Comparison of ENCODE assay signal across 2 cellular contexts in the genomic region with DNA sequence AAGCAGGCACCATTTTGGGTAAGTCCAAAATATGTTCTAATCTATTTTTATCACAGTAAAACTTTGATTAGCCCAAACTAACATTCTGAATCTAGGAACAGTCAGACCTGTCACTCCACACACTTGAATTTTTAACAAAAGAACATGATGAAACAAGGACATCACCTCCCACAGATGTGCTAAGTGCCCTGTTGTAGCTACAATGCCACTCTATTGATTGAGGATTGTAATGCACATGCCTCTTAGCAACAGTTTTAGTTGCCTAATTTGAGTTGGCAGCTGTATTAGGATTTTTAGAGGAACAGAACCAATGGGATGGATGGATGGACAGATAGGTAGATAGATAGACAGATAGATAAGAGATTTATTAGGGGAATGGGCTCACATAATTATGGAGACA.
TF ChIP-seq lines count a peak whose summit lies in the region.

No MANE protein-coding gene starts in this region.

TF ChIP-seq in H1, 55 proteins besides CTCF, POLR2A, EP300 and RAD21:
- peak; percentile 68; the same call in 1 of the 2 replicates for TF ChIP-seq CEBPB (IDR thresholded peaks at IDR 0.05; ENCODE audit: low read depth, low read length)
- TF ChIP-seq TCF12 (IDR thresholded peaks at IDR 0.05; ENCODE audit: low read depth, low read length): peak; percentile 64; the same call in 1 of the 2 replicates
- peak; percentile 93 for TF ChIP-seq NANOG (IDR thresholded peaks at IDR 0.05; ENCODE audit: insufficient read depth, low read depth, low read length, poor library complexity, severe bottlenecking)
- peak; percentile 71; the same call in 1 of the 2 replicates for TF ChIP-seq POU5F1 (IDR thresholded peaks at IDR 0.05; ENCODE audit: low read depth, low read length)
- no peak for TF ChIP-seq SP4 (IDR thresholded peaks at IDR 0.05; ENCODE audit: low read length)
- TF ChIP-seq SAP30 (IDR thresholded peaks at IDR 0.05; ENCODE audit: insufficient read depth, insufficient replicate concordance, low read length): no peak
- TF ChIP-seq, protein P1, sequence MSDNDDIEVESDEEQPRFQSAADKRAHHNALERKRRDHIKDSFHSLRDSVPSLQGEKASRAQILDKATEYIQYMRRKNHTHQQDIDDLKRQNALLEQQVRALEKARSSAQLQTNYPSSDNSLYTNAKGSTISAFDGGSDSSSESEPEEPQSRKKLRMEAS (IDR thresholded peaks at IDR 0.05): no peak
- TF ChIP-seq SP1 (IDR thresholded peaks at IDR 0.05; ENCODE audit: low read depth, low read length): peak; percentile 29; the same call in 1 of the 2 replicates
- no peak for TF ChIP-seq EZH2 (IDR thresholded peaks at IDR 0.05; ENCODE audit: low read depth, low read length, severe bottlenecking)
- TF ChIP-seq CBX5 (IDR thresholded peaks at IDR 0.05; ENCODE audit: low read depth, low read length): no peak
- no peak for TF ChIP-seq KDM4A (IDR thresholded peaks at IDR 0.05; ENCODE audit: low read depth, low read length, severe bottlenecking)

TF ChIP-seq in HepG2, 621 proteins besides CTCF, POLR2A, EP300 and RAD21:
- TF ChIP-seq HHEX (CRISPR knock-in tag; IDR thresholded peaks at IDR 0.05): no peak
- TF ChIP-seq PHB2 (IDR thresholded peaks at IDR 0.05; ENCODE audit: partially characterized antibody): no peak
- TF ChIP-seq FOXO1 (CRISPR knock-in tag; IDR thresholded peaks at IDR 0.05): no peak
- TF ChIP-seq SMC3 (IDR thresholded peaks at IDR 0.05; ENCODE audit: low read length): no peak
- TF ChIP-seq SIN3B (IDR thresholded peaks at IDR 0.05; ENCODE audit: low read length): no peak
- TF ChIP-seq, protein P2, sequence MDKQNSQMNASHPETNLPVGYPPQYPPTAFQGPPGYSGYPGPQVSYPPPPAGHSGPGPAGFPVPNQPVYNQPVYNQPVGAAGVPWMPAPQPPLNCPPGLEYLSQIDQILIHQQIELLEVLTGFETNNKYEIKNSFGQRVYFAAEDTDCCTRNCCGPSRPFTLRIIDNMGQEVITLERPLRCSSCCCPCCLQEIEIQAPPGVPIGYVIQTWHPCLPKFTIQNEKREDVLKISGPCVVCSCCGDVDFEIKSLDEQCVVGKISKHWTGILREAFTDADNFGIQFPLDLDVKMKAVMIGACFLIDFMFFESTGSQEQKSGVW (CRISPR knock-in tag; IDR thresholded peaks at IDR 0.05; ENCODE audit: borderline replicate concordance): no peak
- TF ChIP-seq KDM5B (CRISPR knock-in tag; IDR thresholded peaks at IDR 0.05; ENCODE audit: borderline replicate concordance): no peak
- TF ChIP-seq KDM1A (CRISPR knock-in tag; IDR thresholded peaks at IDR 0.05): no peak
- TF ChIP-seq TCF7L2 (IDR thresholded peaks at IDR 0.05; ENCODE audit: low read depth, low read length): no peak
- TF ChIP-seq, protein P3, sequence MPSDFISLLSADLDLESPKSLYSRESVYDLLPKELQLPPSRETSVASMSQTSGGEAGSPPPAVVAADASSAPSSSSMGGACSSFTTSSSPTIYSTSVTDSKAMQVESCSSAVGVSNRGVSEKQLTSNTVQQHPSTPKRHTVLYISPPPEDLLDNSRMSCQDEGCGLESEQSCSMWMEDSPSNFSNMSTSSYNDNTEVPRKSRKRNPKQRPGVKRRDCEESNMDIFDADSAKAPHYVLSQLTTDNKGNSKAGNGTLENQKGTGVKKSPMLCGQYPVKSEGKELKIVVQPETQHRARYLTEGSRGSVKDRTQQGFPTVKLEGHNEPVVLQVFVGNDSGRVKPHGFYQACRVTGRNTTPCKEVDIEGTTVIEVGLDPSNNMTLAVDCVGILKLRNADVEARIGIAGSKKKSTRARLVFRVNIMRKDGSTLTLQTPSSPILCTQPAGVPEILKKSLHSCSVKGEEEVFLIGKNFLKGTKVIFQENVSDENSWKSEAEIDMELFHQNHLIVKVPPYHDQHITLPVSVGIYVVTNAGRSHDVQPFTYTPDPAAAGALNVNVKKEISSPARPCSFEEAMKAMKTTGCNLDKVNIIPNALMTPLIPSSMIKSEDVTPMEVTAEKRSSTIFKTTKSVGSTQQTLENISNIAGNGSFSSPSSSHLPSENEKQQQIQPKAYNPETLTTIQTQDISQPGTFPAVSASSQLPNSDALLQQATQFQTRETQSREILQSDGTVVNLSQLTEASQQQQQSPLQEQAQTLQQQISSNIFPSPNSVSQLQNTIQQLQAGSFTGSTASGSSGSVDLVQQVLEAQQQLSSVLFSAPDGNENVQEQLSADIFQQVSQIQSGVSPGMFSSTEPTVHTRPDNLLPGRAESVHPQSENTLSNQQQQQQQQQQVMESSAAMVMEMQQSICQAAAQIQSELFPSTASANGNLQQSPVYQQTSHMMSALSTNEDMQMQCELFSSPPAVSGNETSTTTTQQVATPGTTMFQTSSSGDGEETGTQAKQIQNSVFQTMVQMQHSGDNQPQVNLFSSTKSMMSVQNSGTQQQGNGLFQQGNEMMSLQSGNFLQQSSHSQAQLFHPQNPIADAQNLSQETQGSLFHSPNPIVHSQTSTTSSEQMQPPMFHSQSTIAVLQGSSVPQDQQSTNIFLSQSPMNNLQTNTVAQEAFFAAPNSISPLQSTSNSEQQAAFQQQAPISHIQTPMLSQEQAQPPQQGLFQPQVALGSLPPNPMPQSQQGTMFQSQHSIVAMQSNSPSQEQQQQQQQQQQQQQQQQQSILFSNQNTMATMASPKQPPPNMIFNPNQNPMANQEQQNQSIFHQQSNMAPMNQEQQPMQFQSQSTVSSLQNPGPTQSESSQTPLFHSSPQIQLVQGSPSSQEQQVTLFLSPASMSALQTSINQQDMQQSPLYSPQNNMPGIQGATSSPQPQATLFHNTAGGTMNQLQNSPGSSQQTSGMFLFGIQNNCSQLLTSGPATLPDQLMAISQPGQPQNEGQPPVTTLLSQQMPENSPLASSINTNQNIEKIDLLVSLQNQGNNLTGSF (CRISPR knock-in tag; IDR thresholded peaks at IDR 0.05): no peak
- no peak for TF ChIP-seq ZKSCAN1 (IDR thresholded peaks at IDR 0.05; ENCODE audit: low read length)
- TF ChIP-seq, protein P4, sequence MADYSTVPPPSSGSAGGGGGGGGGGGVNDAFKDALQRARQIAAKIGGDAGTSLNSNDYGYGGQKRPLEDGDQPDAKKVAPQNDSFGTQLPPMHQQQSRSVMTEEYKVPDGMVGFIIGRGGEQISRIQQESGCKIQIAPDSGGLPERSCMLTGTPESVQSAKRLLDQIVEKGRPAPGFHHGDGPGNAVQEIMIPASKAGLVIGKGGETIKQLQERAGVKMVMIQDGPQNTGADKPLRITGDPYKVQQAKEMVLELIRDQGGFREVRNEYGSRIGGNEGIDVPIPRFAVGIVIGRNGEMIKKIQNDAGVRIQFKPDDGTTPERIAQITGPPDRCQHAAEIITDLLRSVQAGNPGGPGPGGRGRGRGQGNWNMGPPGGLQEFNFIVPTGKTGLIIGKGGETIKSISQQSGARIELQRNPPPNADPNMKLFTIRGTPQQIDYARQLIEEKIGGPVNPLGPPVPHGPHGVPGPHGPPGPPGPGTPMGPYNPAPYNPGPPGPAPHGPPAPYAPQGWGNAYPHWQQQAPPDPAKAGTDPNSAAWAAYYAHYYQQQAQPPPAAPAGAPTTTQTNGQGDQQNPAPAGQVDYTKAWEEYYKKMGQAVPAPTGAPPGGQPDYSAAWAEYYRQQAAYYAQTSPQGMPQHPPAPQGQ (CRISPR knock-in tag; IDR thresholded peaks at IDR 0.05; ENCODE audit: borderline replicate concordance): no peak
- no peak for TF ChIP-seq GATAD1 (CRISPR knock-in tag; IDR thresholded peaks at IDR 0.05)
- no peak for TF ChIP-seq ZNF850 (CRISPR knock-in tag; conservative IDR thresholded peaks at IDR 0.05)
- TF ChIP-seq ZBTB21 (CRISPR knock-in tag; IDR thresholded peaks at IDR 0.05): no peak
